ENCODE assay signal across 19 cellular contexts in the genomic region with DNA sequence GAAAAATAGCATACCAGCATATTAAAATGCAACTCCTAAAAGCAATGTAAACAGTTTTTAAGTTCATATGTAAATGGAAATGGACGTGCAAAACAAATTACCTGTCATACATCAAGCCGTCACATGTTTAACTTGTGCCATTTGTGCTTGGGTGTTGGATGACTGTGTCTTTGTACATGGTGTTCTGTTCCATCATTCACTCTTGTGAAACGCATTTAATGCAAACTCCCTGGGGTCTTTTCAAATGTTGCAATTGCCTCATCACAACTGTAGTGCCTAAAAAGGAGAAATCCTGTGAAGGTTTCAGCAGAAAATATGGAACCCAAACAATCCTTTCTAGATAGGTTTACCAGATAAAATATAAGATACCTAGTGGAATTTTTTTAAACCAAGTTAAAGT. TPM values are rescaled to one million over a fixed set of nuclear protein-coding genes. Genes with fewer than 3 reads are reported as not detected.
DNase-seq lines count a peak whose midpoint lies in the region; ATAC-seq and TF ChIP-seq lines count a peak whose summit lies in the region.
"Had no signal": no experiment of that assay in that cellular context is flagged by ENCODE, and none has a peak within 500 bp of the region (broad histone marks: within the 10 kb centered on the region; RNA-seq: fewer than 3 reads in every experiment).

No MANE protein-coding gene starts in this region.

- H3K4me3 ChIP-seq in A673 (ENCODE audit: low read depth, low read length, poor library complexity, severe bottlenecking) (no peak overlapping the region), fibroblast of mammary gland (ENCODE audit: control insufficient read depth, low read depth, low read length) (no peak overlapping the region)
- H3K4me3 ChIP-seq: BLaER1 treated with 17β-estradiol and CSF1 and Interleukin-3, amounts not matched to agents 10 nM and 100 nM; GM12878 had no signal

- H3K27ac ChIP-seq in A673 (ENCODE audit: low read depth, low read length, poor library complexity, severe bottlenecking) = no peak overlapping the region
- H3K27ac ChIP-seq: BLaER1 treated with 17β-estradiol and CSF1 and Interleukin-3, amounts not matched to agents 10 nM and 100 nM had no signal

- H3K9me3 Mint-ChIP-seq in naive thymus-derived CD8-positive, alpha-beta T cell = no peaks in the 10 kb centered on the region
- H3K9me3 Mint-ChIP-seq: CD4-positive, CD25-positive, alpha-beta regulatory T cell had no signal

- no peaks in the 10 kb centered on the region for H3K36me3 ChIP-seq in A673 (ENCODE audit: insufficient read depth, low read length, poor library complexity, severe bottlenecking)
- H3K36me3 ChIP-seq: BLaER1 treated with 17β-estradiol and CSF1 and Interleukin-3, amounts not matched to agents 10 nM and 100 nM had no signal

- no peak overlapping the region for H3K4me3 Mint-ChIP-seq in naive thymus-derived CD8-positive, alpha-beta T cell
- H3K4me3 Mint-ChIP-seq: CD4-positive, CD25-positive, alpha-beta regulatory T cell had no signal

- H3K27me3 ChIP-seq in A673 (replicated peaks; ENCODE audit: insufficient read depth, low read depth, low read length, poor library complexity) = peaks cover 36% of the 10 kb centered on the region
- H3K27me3 ChIP-seq: BLaER1 treated with 17β-estradiol and CSF1 and Interleukin-3, amounts not matched to agents 10 nM and 100 nM had no signal

- H3K27me3 Mint-ChIP-seq in naive thymus-derived CD8-positive, alpha-beta T cell = peaks cover 0 to 4% (median 1%) of the 10 kb centered on the region in 5 donors
- H3K27me3 Mint-ChIP-seq: CD4-positive, CD25-positive, alpha-beta regulatory T cell had no signal

- H3K9me3 ChIP-seq in A673 (ENCODE audit: low read depth, low read length, poor library complexity, severe bottlenecking) = no peaks in the 10 kb centered on the region
- H3K9me3 ChIP-seq: BLaER1 treated with 17β-estradiol and CSF1 and Interleukin-3, amounts not matched to agents 10 nM and 100 nM had no signal

- no peak for ATAC-seq in HG03097 (IDR thresholded peaks at IDR 0.05; ENCODE audit: low FRiP score, unreplicated experiment)
- ATAC-seq in naive thymus-derived CD8-positive, alpha-beta T cell = no peak
- ATAC-seq: GM12878 had no signal

- no peaks in the 10 kb centered on the region for H3K4me1 ChIP-seq in A673 (ENCODE audit: insufficient read depth, low read length, poor library complexity, severe bottlenecking)
- H3K4me1 ChIP-seq: BLaER1 treated with 17β-estradiol and CSF1 and Interleukin-3, amounts not matched to agents 10 nM and 100 nM had no signal

- POLR2A ChIA-PET in A673 (lab: Charles Lee; ENCODE audit: low non-redundant PET) = no interaction called here
- POLR2A ChIA-PET in naive thymus-derived CD8-positive, alpha-beta T cell (lab: Charles Lee) = no interaction called here

- CTCF ChIA-PET in A673 (lab: Charles Lee) = no interaction called here

- H3K4me1 Mint-ChIP-seq in naive thymus-derived CD8-positive, alpha-beta T cell = peaks cover 0 to 5% (median 1%) of the 10 kb centered on the region in 4 donors
- H3K4me1 Mint-ChIP-seq: CD4-positive, CD25-positive, alpha-beta regulatory T cell had no signal

- intact Hi-C loops in A673 (cut with micrococcal nuclease; ENCODE audit: unreplicated experiment) = no loop called here

- no peak overlapping the region for H3K27ac Mint-ChIP-seq in naive thymus-derived CD8-positive, alpha-beta T cell
- H3K27ac Mint-ChIP-seq: CD4-positive, CD25-positive, alpha-beta regulatory T cell had no signal

- TF ChIP-seq CTCF in A673 (conservative IDR thresholded peaks at IDR 0.05; ENCODE audit: low read depth, low read length) = no peak
- TF ChIP-seq CTCF in fibroblast of mammary gland (conservative IDR thresholded peaks at IDR 0.05; ENCODE audit: control insufficient read depth, insufficient read depth, low read depth, low read length) = no peak

- peak; percentile 21 for DNase-seq in NCI-H1436 (lab: John Stamatoyannopoulos, UW)
- DNase-seq in NCI-H1436 treated with DMSO at 0.1 percent for 48 hours (lab: John Stamatoyannopoulos, UW) = no peak
- DNase-seq in A673 (ENCODE audit: low spot score) = peak; percentile 28
- peak; percentile 23 for DNase-seq in NCI-H187 treated with DMSO at 0.1 percent for 48 hours (lab: John Stamatoyannopoulos, UW)
- DNase-seq in fibroblast of mammary gland (ENCODE audit: low read depth) = peak; percentile 9
- DNase-seq in NCI-H128 (lab: John Stamatoyannopoulos, UW; ENCODE audit: unreplicated experiment) = no peak
- DNase-seq in naive thymus-derived CD8-positive, alpha-beta T cell = no peak
- DNase-seq: 8988T; ACHN; Calu3; CD4-positive, CD25-positive, alpha-beta regulatory T cell; DMS79; HCEC 1CT had no signal

- H3K36me3 Mint-ChIP-seq in naive thymus-derived CD8-positive, alpha-beta T cell = no peaks in the 10 kb centered on the region
- H3K36me3 Mint-ChIP-seq: CD4-positive, CD25-positive, alpha-beta regulatory T cell had no signal

- no TSS peak for BruUV-seq in A673 (replicated peaks; lab: Mats Ljungman, UMichigan)

RNA-seq across cellular contexts. Expression of gene PHOX2B, which starts 52.4 kb away (rescaled TPM):
- 0.09 and 0.13 TPM in 2 replicates for total RNA-seq in A673 (2021)
- not detected for total RNA-seq in naive thymus-derived CD8-positive, alpha-beta T cell
- polyA plus RNA-seq in naive thymus-derived CD8-positive, alpha-beta T cell = not detected
- total RNA-seq: Calu3; CD4-positive, CD25-positive, alpha-beta regulatory T cell; G401; GM12878; H4; HT-29 had no signal
- polyA plus RNA-seq: CD4-positive, CD25-positive, alpha-beta regulatory T cell; GM12878 had no signal

Comparison
In these comparisons a context has a peak if more than half of its experiments do, and no peak if none do; other contexts are left out.
1. DNase-seq: peak in NCI-H1436 (single experiment), A673 (single experiment), NCI-H187 treated with DMSO at 0.1 percent for 48 hours (single experiment) and fibroblast of mammary gland (single experiment); none in NCI-H1436 treated with DMSO at 0.1 percent for 48 hours (single experiment), NCI-H128 (single experiment) and naive thymus-derived CD8-positive, alpha-beta T cell (0 of 10).